In the genomic region with DNA sequence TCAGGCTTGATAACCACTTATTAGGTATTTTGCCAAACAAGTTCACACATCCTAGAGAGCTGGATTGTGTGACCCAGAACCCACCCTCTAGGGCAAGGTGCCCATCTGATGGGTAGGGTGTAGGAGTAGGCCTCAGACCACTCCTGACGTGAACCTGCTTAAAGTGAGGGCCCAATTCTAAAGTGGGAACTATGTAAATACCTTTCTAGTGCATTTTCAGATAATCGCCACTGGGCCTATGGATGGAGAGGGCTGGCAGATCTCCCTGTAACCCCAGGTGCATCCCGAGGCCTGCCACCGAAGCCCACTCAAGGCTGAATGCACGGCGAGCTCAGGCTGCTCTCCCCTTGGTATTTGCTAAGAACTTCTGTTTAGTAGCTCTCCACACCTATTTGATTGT, we compare ENCODE assay signal across 19 cellular contexts.
DNase-seq lines count a peak whose midpoint lies in the region; ATAC-seq and TF ChIP-seq lines count a peak whose summit lies in the region.
"Had no signal": no experiment of that assay in that cellular context is flagged by ENCODE, and none has a peak within 500 bp of the region (broad histone marks: within the 10 kb centered on the region; RNA-seq: fewer than 3 reads in every experiment).

No MANE protein-coding gene starts in this region.

- peaks cover 90% of the 10 kb centered on the region for H3K36me3 Mint-ChIP-seq in activated CD4-positive, alpha-beta T cell treated with anti-CD3 and anti-CD28 coated beads, Interleukin-2, amount 10 ng/mL, durations not matched to agents 24 days and 14 days (ENCODE audit: low read depth)
- peaks cover 99% of the 10 kb centered on the region for H3K36me3 Mint-ChIP-seq in CD8-positive, alpha-beta T cell
- peaks cover 100% of the 10 kb centered on the region for H3K36me3 Mint-ChIP-seq in activated T-helper 17 cell treated with anti-CD3 and anti-CD28 coated beads, Interleukin-2, amount 50 U/mL, for 72 hours (ENCODE audit: low read depth)
- peaks cover 13 to 68% (median 44%) of the 10 kb centered on the region in 5 donors for H3K36me3 Mint-ChIP-seq in naive thymus-derived CD4-positive, alpha-beta T cell

- TF ChIP-seq CTCF in CD8-positive, alpha-beta T cell (IDR thresholded peaks at IDR 0.05) = no peak
- no peak for TF ChIP-seq CTCF in WERI-Rb-1 (IDR thresholded peaks at IDR 0.05; ENCODE audit: low read depth, low read length)

- no peaks in the 10 kb centered on the region for H3K27me3 ChIP-seq in CD8-positive, alpha-beta T cell (ENCODE audit: insufficient read depth, low read length)
- no peaks in the 10 kb centered on the region for H3K27me3 ChIP-seq in naive thymus-derived CD4-positive, alpha-beta T cell (ENCODE audit: control insufficient read depth in 2 of 2, insufficient read depth in 2 of 2, low read length in 2 of 2)
- H3K27me3 ChIP-seq in WERI-Rb-1 (ENCODE audit: insufficient read depth, low read depth, severe bottlenecking) = no peaks in the 10 kb centered on the region

- no peaks in the 10 kb centered on the region for H3K9me3 ChIP-seq in CD8-positive, alpha-beta T cell (ENCODE audit: low read length)
- H3K9me3 ChIP-seq in naive thymus-derived CD4-positive, alpha-beta T cell (ENCODE audit: control insufficient read depth in 2 of 3, low read length in 3 of 3) = no peaks in the 10 kb centered on the region
- no peaks in the 10 kb centered on the region for H3K9me3 ChIP-seq in WERI-Rb-1 (ENCODE audit: severe bottlenecking)
- H3K9me3 ChIP-seq: gastrocnemius medialis had no signal

- no peak for DNase-seq in activated CD4-positive, alpha-beta T cell treated with anti-CD3 and anti-CD28 coated beads, Interleukin-2, amount 10 ng/mL, durations not matched to agents 24 days and 14 days
- no peak for DNase-seq in activated CD4-positive, alpha-beta T cell treated with anti-CD3 and anti-CD28 coated beads, Interleukin-2, amount 50 U/mL, for 1 hour
- no peak for DNase-seq in CD8-positive, alpha-beta T cell
- no peak for DNase-seq in naive thymus-derived CD4-positive, alpha-beta T cell
- DNase-seq in SHP77 (lab: John Stamatoyannopoulos, UW) (no peak), WERI-Rb-1 (no peak)
- DNase-seq: gastrocnemius medialis; H9; hypothalamus; islet precursor cell; NCI-H1092; NCI-H1930; stimulated activated CD4-positive, alpha-beta T cell treated with anti-CD3 and anti-CD28 coated beads, Interleukin-15, amount 100 ng/mL, for 24 hours had no signal

- intact Hi-C loops in activated CD4-positive, alpha-beta T cell treated with anti-CD3 and anti-CD28 coated beads, Interleukin-2, amount 10 ng/mL, durations not matched to agents 24 days and 14 days (cut with micrococcal nuclease) = no loop called here
- intact Hi-C loops in CD8-positive, alpha-beta T cell (cut with DNase I, micrococcal nuclease) = no loop called here
- intact Hi-C loops in naive thymus-derived CD4-positive, alpha-beta T cell (cut with micrococcal nuclease) = loop anchor here in 1 of 2 donors (2.0 kb wide), 1 partner anchor 17 kb away; no protein-coding TSS in a partner anchor

- ATAC-seq in CD8-positive, alpha-beta T cell = no peak
- ATAC-seq in activated T-helper 17 cell treated with anti-CD3 and anti-CD28 coated beads, Interleukin-2, amount 50 U/mL, for 72 hours (replicated peaks) = no peak
- no peak for ATAC-seq in naive thymus-derived CD4-positive, alpha-beta T cell
- ATAC-seq in GM21737 (IDR thresholded peaks at IDR 0.05; ENCODE audit: unreplicated experiment) = no peak
- ATAC-seq: gastrocnemius medialis, HepG2, sciatic nerve had no signal

- no peak overlapping the region for H3K27ac ChIP-seq in CD8-positive, alpha-beta T cell (ENCODE audit: low read depth, low read length)
- peak overlapping the region; percentile 69 for H3K27ac ChIP-seq in naive thymus-derived CD4-positive, alpha-beta T cell (ENCODE audit: low read depth, low read length)
- H3K27ac ChIP-seq in WERI-Rb-1 = no peak overlapping the region
- H3K27ac ChIP-seq: C4-2B, gastrocnemius medialis had no signal

- no peak overlapping the region for H3K4me3 ChIP-seq in CD8-positive, alpha-beta T cell (ENCODE audit: low read depth, low read length)
- H3K4me3 ChIP-seq in naive thymus-derived CD4-positive, alpha-beta T cell (ENCODE audit: low read length) = no peak overlapping the region
- H3K4me3 ChIP-seq in WERI-Rb-1 (ENCODE audit: low read depth, low read length) = no peak overlapping the region
- H3K4me3 ChIP-seq: gastrocnemius medialis had no signal

- peaks cover 79% of the 10 kb centered on the region for H3K36me3 ChIP-seq in CD8-positive, alpha-beta T cell (ENCODE audit: insufficient read depth, low read length)
- peaks cover 42 to 91% (median 47%) of the 10 kb centered on the region in 3 experiments for H3K36me3 ChIP-seq in naive thymus-derived CD4-positive, alpha-beta T cell (ENCODE audit: control insufficient read depth in 2 of 3, insufficient read depth in 3 of 3, low read length in 3 of 3)
- H3K36me3 ChIP-seq in WERI-Rb-1 = no peaks in the 10 kb centered on the region
- H3K36me3 ChIP-seq: gastrocnemius medialis had no signal

- peaks cover 79% of the 10 kb centered on the region for H3K4me1 Mint-ChIP-seq in activated CD4-positive, alpha-beta T cell treated with anti-CD3 and anti-CD28 coated beads, Interleukin-2, amount 10 ng/mL, durations not matched to agents 24 days and 14 days
- peaks cover 94% of the 10 kb centered on the region for H3K4me1 Mint-ChIP-seq in CD8-positive, alpha-beta T cell (ENCODE audit: low read depth)
- peaks cover 51% of the 10 kb centered on the region for H3K4me1 Mint-ChIP-seq in activated T-helper 17 cell treated with anti-CD3 and anti-CD28 coated beads, Interleukin-2, amount 50 U/mL, for 72 hours
- H3K4me1 Mint-ChIP-seq in naive thymus-derived CD4-positive, alpha-beta T cell = peaks cover 67 to 100% (median 99%) of the 10 kb centered on the region in 7 donors

- H3K4me1 ChIP-seq in CD8-positive, alpha-beta T cell (ENCODE audit: insufficient read depth, low read length) = peaks cover 89% of the 10 kb centered on the region
- peaks cover 47 to 81% of the 10 kb centered on the region in 2 donors for H3K4me1 ChIP-seq in naive thymus-derived CD4-positive, alpha-beta T cell (ENCODE audit: control insufficient read depth in 2 of 2, insufficient read depth in 2 of 2, low read length in 2 of 2)
- H3K4me1 ChIP-seq: gastrocnemius medialis had no signal

- no peaks in the 10 kb centered on the region for H3K27me3 Mint-ChIP-seq in activated CD4-positive, alpha-beta T cell treated with anti-CD3 and anti-CD28 coated beads, Interleukin-2, amount 10 ng/mL, durations not matched to agents 24 days and 14 days
- H3K27me3 Mint-ChIP-seq in CD8-positive, alpha-beta T cell (ENCODE audit: low read depth) = no peaks in the 10 kb centered on the region
- no peaks in the 10 kb centered on the region for H3K27me3 Mint-ChIP-seq in activated T-helper 17 cell treated with anti-CD3 and anti-CD28 coated beads, Interleukin-2, amount 50 U/mL, for 72 hours
- no peaks in the 10 kb centered on the region for H3K27me3 Mint-ChIP-seq in naive thymus-derived CD4-positive, alpha-beta T cell

- no peaks in the 10 kb centered on the region for H3K9me3 Mint-ChIP-seq in activated CD4-positive, alpha-beta T cell treated with anti-CD3 and anti-CD28 coated beads, Interleukin-2, amount 10 ng/mL, durations not matched to agents 24 days and 14 days
- H3K9me3 Mint-ChIP-seq in CD8-positive, alpha-beta T cell = no peaks in the 10 kb centered on the region
- H3K9me3 Mint-ChIP-seq in activated T-helper 17 cell treated with anti-CD3 and anti-CD28 coated beads, Interleukin-2, amount 50 U/mL, for 72 hours = no peaks in the 10 kb centered on the region
- no peaks in the 10 kb centered on the region for H3K9me3 Mint-ChIP-seq in naive thymus-derived CD4-positive, alpha-beta T cell
- H3K9me3 Mint-ChIP-seq: H9, neural crest cell had no signal

- H3K4me3 Mint-ChIP-seq in activated CD4-positive, alpha-beta T cell treated with anti-CD3 and anti-CD28 coated beads, Interleukin-2, amount 10 ng/mL, durations not matched to agents 24 days and 14 days = no peak overlapping the region
- H3K4me3 Mint-ChIP-seq in CD8-positive, alpha-beta T cell = no peak overlapping the region
- H3K4me3 Mint-ChIP-seq in activated T-helper 17 cell treated with anti-CD3 and anti-CD28 coated beads, Interleukin-2, amount 50 U/mL, for 72 hours = peak overlapping the region; percentile 35
- peak overlapping the region in 8 of 10 donors; percentile 5 to 65 (median 42) for H3K4me3 Mint-ChIP-seq in naive thymus-derived CD4-positive, alpha-beta T cell
- H3K4me3 Mint-ChIP-seq: H9, neural crest cell had no signal

- CTCF ChIA-PET in CD8-positive, alpha-beta T cell (lab: Charles Lee) = interaction anchor here (1.5 to 13.6 kb wide), 3 partner anchors 9 to 170 kb away, joined by 5 to 91 read pairs (median 13); no protein-coding TSS in a partner anchor
- CTCF ChIA-PET in naive thymus-derived CD4-positive, alpha-beta T cell (lab: Charles Lee) = interaction anchor here (0.7 to 1.7 kb wide), 3 partner anchors 9 to 11 kb away, joined by 3 to 6 read pairs (median 3); no protein-coding TSS in a partner anchor

- H3K27ac Mint-ChIP-seq in activated CD4-positive, alpha-beta T cell treated with anti-CD3 and anti-CD28 coated beads, Interleukin-2, amount 10 ng/mL, durations not matched to agents 24 days and 14 days = peak overlapping the region; percentile 85
- peak overlapping the region; percentile 79 for H3K27ac Mint-ChIP-seq in CD8-positive, alpha-beta T cell
- H3K27ac Mint-ChIP-seq in activated T-helper 17 cell treated with anti-CD3 and anti-CD28 coated beads, Interleukin-2, amount 50 U/mL, for 72 hours = peak overlapping the region; percentile 87
- H3K27ac Mint-ChIP-seq in naive thymus-derived CD4-positive, alpha-beta T cell = peak overlapping the region in 7 of 9 donors; percentile 63 to 99 (median 86)

- POLR2A ChIA-PET in CD8-positive, alpha-beta T cell (lab: Charles Lee) = interaction anchor here (1.2 to 45.4 kb wide), 2 partner anchors 16 to 60 kb away, joined by 4 to 1039 read pairs; a partner anchor contains a TSS
- POLR2A ChIA-PET in naive thymus-derived CD4-positive, alpha-beta T cell (lab: Charles Lee) = interaction anchor here (0.6 to 43.0 kb wide), 8 partner anchors 7 to 225 kb away, joined by 3 to 2368 read pairs (median 4); a partner anchor contains a TSS

Comparison
In these comparisons a context has a peak if more than half of its experiments do, and no peak if none do; other contexts are left out.
1. H3K4me3 Mint-ChIP-seq: peak in activated T-helper 17 cell treated with anti-CD3 and anti-CD28 coated beads, Interleukin-2, amount 50 U/mL, for 72 hours (single experiment) and naive thymus-derived CD4-positive, alpha-beta T cell (8 of 10); none in activated CD4-positive, alpha-beta T cell treated with anti-CD3 and anti-CD28 coated beads, Interleukin-2, amount 10 ng/mL, durations not matched to agents 24 days and 14 days (single experiment) and CD8-positive, alpha-beta T cell (single experiment).
2. Peak in every context shown above with its lines, with median percentiles within 50 percentile points of each other: H3K27ac Mint-ChIP-seq.